ENCODE assay signal across 14 cellular contexts in the genomic region with DNA sequence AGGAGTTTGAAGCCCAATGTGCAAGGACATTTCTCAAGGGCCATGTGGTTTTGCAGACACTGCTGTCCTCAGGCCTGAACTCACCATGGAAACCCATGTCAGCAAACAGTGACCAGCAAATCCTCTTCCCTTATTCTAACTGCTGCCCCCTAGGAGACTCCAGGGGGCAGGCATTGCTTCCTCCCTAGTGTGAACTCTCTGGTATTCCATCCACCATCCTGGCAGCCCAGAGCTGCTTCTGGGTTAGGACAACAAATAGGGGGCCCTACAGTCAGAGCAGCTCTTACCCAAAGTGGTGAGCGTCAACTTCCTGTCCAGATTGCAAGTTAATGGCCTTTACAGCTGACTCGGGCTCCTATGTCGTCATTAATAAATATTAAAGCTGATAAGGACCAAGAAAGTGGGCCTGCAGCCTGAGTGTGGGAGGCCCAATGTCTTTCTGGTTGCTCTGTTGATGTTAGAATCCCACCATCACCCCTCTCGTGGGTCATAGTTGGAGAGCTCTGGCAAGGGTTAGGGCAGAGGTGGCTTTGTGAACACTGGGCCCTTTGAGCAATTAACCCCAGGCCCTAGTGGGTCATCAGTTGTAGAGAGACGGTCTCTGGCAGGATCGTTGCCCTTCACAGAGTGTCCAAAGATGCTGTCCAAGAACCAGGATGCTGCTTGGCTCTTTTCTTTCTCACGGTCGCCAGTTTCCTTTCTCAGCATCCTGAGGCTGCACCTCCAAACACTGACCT. TPM values are rescaled to one million over a fixed set of nuclear protein-coding genes. Genes with fewer than 3 reads are reported as not detected.
A peak's percentile ranks its signal among the peaks of the same experiment; 100 is the strongest.
DNase-seq lines count a peak whose midpoint lies in the region; ATAC-seq and TF ChIP-seq lines count a peak whose summit lies in the region.
"Had no signal": no experiment of that assay in that cellular context is flagged by ENCODE, and none has a peak within 500 bp of the region (broad histone marks: within the 10 kb centered on the region; RNA-seq: fewer than 3 reads in every experiment).

No MANE protein-coding gene starts in this region.

- DNase-seq in Right ventricle myocardium superior = no peak
- DNase-seq in Right ventricle myocardium inferior (ENCODE audit: missing footprints) = no peak
- DNase-seq in amniotic epithelial cell (ENCODE audit: low read depth) = peak; percentile 33
- DNase-seq in left cardiac atrium = no peak
- DNase-seq in lower leg skin (ENCODE audit: low spot score in 2 of 2) = no peak
- no peak for DNase-seq in NCI-H2107 (lab: John Stamatoyannopoulos, UW)
- no peak for DNase-seq in NK-92 treated with Interleukin-12 subunit alpha and Interleukin-12 subunit beta, amount 100 ng/mL, for 24 hours (lab: John Stamatoyannopoulos, UW)
- no peak for DNase-seq in activated T-cell treated with anti-CD3 and anti-CD28 coated beads, Interleukin-2, amount 50 U/mL, for 1 hour
- DNase-seq: anterior cingulate cortex; effector memory CD4-positive, alpha-beta T cell; hippocampal formation; ovary; tibial artery had no signal

- 77 to 78% methylated on average over 8 of the region's 8 CpGs for WGBS in lower leg skin, 2 donors

- H3K4me3 ChIP-seq in lower leg skin (ENCODE audit: low read depth, poor library complexity, severe bottlenecking) = no peak overlapping the region
- H3K4me3 ChIP-seq: ovary, tibial artery had no signal

- TF ChIP-seq CTCF in lower leg skin (IDR thresholded peaks at IDR 0.05) = no peak

- intact Hi-C loops in Right ventricle myocardium superior (cut with DNase I) (loop anchor here (2.0 kb wide), 1 partner anchor 383 kb away; no protein-coding TSS in a partner anchor), Right ventricle myocardium inferior (cut with DNase I) (no loop called here), left cardiac atrium (cut with DNase I) (loop anchor here in 1 of 2 donors (2.0 kb wide), 1 partner anchor 383 kb away; no protein-coding TSS in a partner anchor), lower leg skin (cut with DNase I; ENCODE audit: low total_unique reads) (loop anchor here (10.0 kb wide), 2 partner anchors 119 to 381 kb away; no protein-coding TSS in a partner anchor)

- TF ChIP-seq POLR2A in lower leg skin (IDR thresholded peaks at IDR 0.05) = no peak

- ATAC-seq in Right ventricle myocardium superior (ENCODE audit: poor library complexity) = peak; percentile 28
- ATAC-seq in Right ventricle myocardium inferior = no peak
- peak; percentile 13 to 33 for ATAC-seq in left cardiac atrium

RNA-seq across cellular contexts. Expression of a gene that starts 41.5 kb away (rescaled TPM):
- total RNA-seq in Right ventricle myocardium superior = not detected
- total RNA-seq in Right ventricle myocardium inferior = not detected
- total RNA-seq in left cardiac atrium = not detected
- 1 to 10 TPM in 2 of 4 donors, under 1 TPM in 1, not detected in 1; 0.26 to 1.4 (median 1.3) TPM for total RNA-seq in lower leg skin
- total RNA-seq: activated T-helper 1 cell treated with anti-CD3 and anti-CD28 coated beads, Interleukin-12 subunit alpha, Interleukin-12 subunit beta, Interleukin-2, Interleukin-4 antibody, amounts not matched to agents 30 ng/mL and 10 ng/mL and 1 ng/mL, durations not matched to agents 14 hours and 24 hours and 36 hours; ovary had no signal

RNA-seq across cellular contexts. Expression of a gene that starts 54.2 kb away (rescaled TPM):
- 10.2 TPM for total RNA-seq in Right ventricle myocardium superior
- total RNA-seq in Right ventricle myocardium inferior = 8.8 TPM
- total RNA-seq in left cardiac atrium = 10 to 100 TPM in 1 of 2 donors, 1 to 10 TPM in 1; 7.4 to 10.4 TPM
- 10 to 100 TPM; 10.1 to 18.3 (median 13.8) TPM for total RNA-seq in lower leg skin
